In genomic region chr6:169344651-169345050, GRCh38 we compare ENCODE assay signal across 25 cellular contexts.
DNase-seq lines count a peak whose midpoint lies in the region; ATAC-seq, FAIRE-seq and TF ChIP-seq lines count a peak whose summit lies in the region.
"Had no signal": no experiment of that assay in that cellular context is flagged by ENCODE, and none has a peak within 500 bp of the region (broad histone marks: within the 10 kb centered on the region; RNA-seq: fewer than 3 reads in every experiment).

No MANE protein-coding gene starts in this region.

- no peak for FAIRE-seq in small intestine (lab: Jason Lieb, UNC)
- FAIRE-seq: GM12892, GM19239, kidney had no signal

- H3K36me3 ChIP-seq in small intestine (ENCODE audit: control insufficient read depth in 2 of 2, insufficient read depth in 2 of 2, low read length in 2 of 2) (no peaks in the 10 kb centered on the region), vagina (no peaks in the 10 kb centered on the region)
- H3K36me3 ChIP-seq: BE2C had no signal

- H3K27ac ChIP-seq in small intestine (ENCODE audit: low read depth in 1 of 2, low read length in 1 of 2) (no peak overlapping the region), vagina (no peak overlapping the region)
- H3K27ac ChIP-seq: coronary artery had no signal

- no peak for TF ChIP-seq POLR2A in vagina (IDR thresholded peaks at IDR 0.05)

- no peaks in the 10 kb centered on the region for H3K9me3 ChIP-seq in small intestine (ENCODE audit: control insufficient read depth, low read depth)
- H3K9me3 ChIP-seq in vagina, result no peaks in the 10 kb centered on the region
- H3K9me3 ChIP-seq: BE2C had no signal

- in situ Hi-C loops in astrocyte of the spinal cord (cut with HindIII; ENCODE audit: low sequenced_read_pairs), result no loop called here

- no peak overlapping the region for H3K4me3 ChIP-seq in astrocyte of the spinal cord (ENCODE audit: low read depth, low read length)
- H3K4me3 ChIP-seq in fibroblast of villous mesenchyme (ENCODE audit: low read depth, low read length), result no peak overlapping the region
- H3K4me3 ChIP-seq in small intestine (ENCODE audit: low read depth in 1 of 2, low read length in 2 of 2), result no peak overlapping the region
- no peak overlapping the region for H3K4me3 ChIP-seq in vagina
- H3K4me3 ChIP-seq: coronary artery had no signal

- intact Hi-C loops in vagina (cut with DNase I), result no loop called here

- H3K4me1 ChIP-seq in small intestine (ENCODE audit: control insufficient read depth in 2 of 2, insufficient read depth in 1 of 2, low read depth in 1 of 2, low read length in 1 of 2) (no peaks in the 10 kb centered on the region), vagina (peaks cover 44% of the 10 kb centered on the region)
- H3K4me1 ChIP-seq: BE2C had no signal

- ATAC-seq in GM21390 (IDR thresholded peaks at IDR 0.05; ENCODE audit: unreplicated experiment), result no peak
- ATAC-seq: activated T-helper 17 cell treated with anti-CD3 and anti-CD28 coated beads, Interleukin-2, amount 50 U/mL, for 72 hours; natural killer cell had no signal

- H3K27me3 ChIP-seq in small intestine (ENCODE audit: control insufficient read depth in 2 of 2, insufficient read depth in 2 of 2, low read length in 2 of 2) (no peaks in the 10 kb centered on the region), vagina (no peaks in the 10 kb centered on the region)

- DNase-seq in NCI-H510A treated with DMSO at 0.1 percent for 48 hours (lab: John Stamatoyannopoulos, UW) (peak; percentile 12), NCI-H510A (lab: John Stamatoyannopoulos, UW) (no peak), astrocyte of the spinal cord (ENCODE audit: low read depth, low spot score) (peak; percentile 10), fibroblast of villous mesenchyme (ENCODE audit: low read depth) (peak; percentile 28), small intestine (peak; percentile 32), vagina (ENCODE audit: extremely low spot score in 2 of 2) (no peak)
- DNase-seq in central memory CD4-positive, alpha-beta T cell, result no peak
- DNase-seq: 8988T; activated CD4-positive, alpha-beta T cell treated with anti-CD3 and anti-CD28 coated beads for 48 hours; activated naive CD8-positive, alpha-beta T cell treated with anti-CD3 and anti-CD28 coated beads for 36 hours; BE2C; DMS79; foreskin melanocyte; H7; kidney; natural killer cell; NCI-H1092; NCI-H2081 treated with DMSO at 0.1 percent for 48 hours; NCI-H524 treated with DMSO at 0.1 percent for 48 hours; stimulated activated CD4-positive, alpha-beta T cell treated with anti-CD3 and anti-CD28 coated beads, Interleukin-4, amount 100 ng/mL, for 4 hours had no signal

- TF ChIP-seq CTCF in astrocyte of the spinal cord (IDR thresholded peaks at IDR 0.05; ENCODE audit: low read depth, low read length) (no peak), fibroblast of villous mesenchyme (IDR thresholded peaks at IDR 0.05; ENCODE audit: insufficient read depth, low read depth, low read length) (no peak), vagina (IDR thresholded peaks at IDR 0.05) (no peak)

- WGBS in small intestine, 3 donors, result 15 to 46% (median 30%) methylated on average over 8 of the region's 8 CpGs

Comparison
In these comparisons a context has a peak if more than half of its experiments do, and no peak if none do; other contexts are left out.
1. DNase-seq: peak in NCI-H510A treated with DMSO at 0.1 percent for 48 hours (single experiment), astrocyte of the spinal cord (single experiment), fibroblast of villous mesenchyme (single experiment) and small intestine (single experiment); none in NCI-H510A (single experiment), vagina (0 of 2) and central memory CD4-positive, alpha-beta T cell (single experiment).